8 cellular contexts compared by ENCODE assay signal in genomic region chr6:131063764-131064272, GRCh38. TPM values are rescaled to one million over a fixed set of nuclear protein-coding genes. Genes with fewer than 3 reads are reported as not detected.
DNase-seq lines count a peak whose midpoint lies in the region; ATAC-seq, FAIRE-seq and TF ChIP-seq lines count a peak whose summit lies in the region.

No MANE protein-coding gene starts in this region.

- no peaks in the 10 kb centered on the region for H3K9me3 ChIP-seq in astrocyte (ENCODE audit: insufficient read depth, low read depth, low read length)

- no peaks in the 10 kb centered on the region for H3K36me3 ChIP-seq in astrocyte (ENCODE audit: insufficient read depth, low read length)

- FAIRE-seq in GM12892 (lab: Jason Lieb, UNC) (peak; percentile 58), astrocyte (lab: Jason Lieb, UNC) (no peak)

- peak overlapping the region; percentile 72 for H3K4me3 ChIP-seq in astrocyte (ENCODE audit: insufficient read depth, low read depth, low read length)

- peak overlapping the region; percentile 87 for H3K4me3 Mint-ChIP-seq in astrocyte (ENCODE audit: unreplicated experiment)
- peak overlapping the region; percentile 89 for H3K4me3 Mint-ChIP-seq in memory B cell

- H3K9ac ChIP-seq in astrocyte (ENCODE audit: low read length), result peak overlapping the region; percentile 85

- H3K4me1 Mint-ChIP-seq in astrocyte (ENCODE audit: low read depth, unreplicated experiment), result peaks cover 19% of the 10 kb centered on the region
- peaks cover 20% of the 10 kb centered on the region for H3K4me1 Mint-ChIP-seq in memory B cell

- TF ChIP-seq CTCF in astrocyte (IDR thresholded peaks at IDR 0.05; ENCODE audit: insufficient read depth, low read depth, low read length), result no peak

- H3K27me3 Mint-ChIP-seq in astrocyte (ENCODE audit: low read depth, unreplicated experiment) (no peaks in the 10 kb centered on the region), memory B cell (no peaks in the 10 kb centered on the region)

- peak overlapping the region; percentile 69 for H3K27ac ChIP-seq in astrocyte (ENCODE audit: low read depth, low read length)

- peak overlapping the region; percentile 92 for H2AFZ ChIP-seq in astrocyte (ENCODE audit: low read depth, low read length)

- DNase-seq in GM12892 (ENCODE audit: insufficient read length), result no peak
- DNase-seq in astrocyte (ENCODE audit: low read depth), result no peak
- DNase-seq in memory B cell (ENCODE audit: low spot score in 2 of 2), result no peak
- DNase-seq in glomerular visceral epithelial cell (ENCODE audit: extremely low spot score), result no peak
- DNase-seq in DMS 273 treated with DMSO at 0.1 percent for 48 hours (lab: John Stamatoyannopoulos, UW), result no peak
- DNase-seq in NCI-H446 treated with DMSO at 0.1 percent for 48 hours (lab: John Stamatoyannopoulos, UW), result no peak

- H3K36me3 Mint-ChIP-seq in astrocyte (ENCODE audit: low read depth, unreplicated experiment) (no peaks in the 10 kb centered on the region), memory B cell (no peaks in the 10 kb centered on the region)

- TF ChIP-seq POLR2A in GM12892 (IDR thresholded peaks at IDR 0.05; ENCODE audit: low read depth, low read length), result no peak

- peak overlapping the region; percentile 93 for H3K4me2 ChIP-seq in astrocyte (ENCODE audit: low read length)

- H4K20me1 ChIP-seq in astrocyte (ENCODE audit: insufficient read depth, low read length), result peaks cover 9% of the 10 kb centered on the region

- H3K79me2 ChIP-seq in astrocyte (ENCODE audit: insufficient read depth, low read length), result peaks cover 28% of the 10 kb centered on the region

- ATAC-seq in HG02970 (IDR thresholded peaks at IDR 0.05; ENCODE audit: low FRiP score, unreplicated experiment), result peak; percentile 2
- ATAC-seq in memory B cell (ENCODE audit: low read depth), result no peak
- ATAC-seq in GM19328 (IDR thresholded peaks at IDR 0.05; ENCODE audit: unreplicated experiment), result no peak

- H3K27me3 ChIP-seq in astrocyte (ENCODE audit: insufficient read depth, low read length), result no peaks in the 10 kb centered on the region

- H3K4me1 ChIP-seq in astrocyte (ENCODE audit: insufficient read depth, low read length), result peaks cover 32% of the 10 kb centered on the region

- no peaks in the 10 kb centered on the region for H3K9me3 Mint-ChIP-seq in astrocyte (ENCODE audit: unreplicated experiment)
- H3K9me3 Mint-ChIP-seq in memory B cell, result no peaks in the 10 kb centered on the region

- peak overlapping the region; percentile 67 for H3K27ac Mint-ChIP-seq in astrocyte (ENCODE audit: unreplicated experiment)
- H3K27ac Mint-ChIP-seq in memory B cell, result peak overlapping the region; percentile 89

RNA-seq across cellular contexts. Expression of gene EPB41L2, which starts 0.8 kb away (rescaled TPM):
- polyA plus RNA-seq in GM12892 (2012; ENCODE audit: missing spikeins), result 22.3 TPM
- 120 and 136 TPM in 2 replicates for total RNA-seq in astrocyte
